Comparison of ENCODE assay signal across 21 cellular contexts in genomic region chr1:2880812-2881295, GRCh38.
A peak's percentile ranks its signal among the peaks of the same experiment; 100 is the strongest.
DNase-seq lines count a peak whose midpoint lies in the region; ATAC-seq, FAIRE-seq and TF ChIP-seq lines count a peak whose summit lies in the region.
"Had no signal": no experiment of that assay in that cellular context is flagged by ENCODE, and none has a peak within 500 bp of the region (broad histone marks: within the 10 kb centered on the region; RNA-seq: fewer than 3 reads in every experiment).

No MANE protein-coding gene starts in this region.

- no peak overlapping the region for H3K18ac ChIP-seq in mesenchymal stem cell (ENCODE audit: low read depth in 1 of 2, low read length in 2 of 2)
- no peak overlapping the region for H3K18ac ChIP-seq in neuronal stem cell (ENCODE audit: low read length)

- in situ Hi-C loops in HepG2 (cut with HindIII; ENCODE audit: extremely low pct_ligation_motif_present, low pct_unique_long_range_greater_than_20kb): no loop called here
- in situ Hi-C loops in mammary epithelial cell (cut with MboI; ENCODE audit: low sequenced_read_pairs in 2 of 2): no loop called here

- dilution Hi-C loops in mammary epithelial cell (cut with HindIII; ENCODE audit: low sequenced_read_pairs): loop anchor here (5.0 to 10.0 kb wide), 5 partner anchors 46 to 524 kb away; no protein-coding TSS in a partner anchor

- H3K14ac ChIP-seq in mesenchymal stem cell (ENCODE audit: low read length in 2 of 2) (no peak overlapping the region), neuronal stem cell (ENCODE audit: low read length) (no peak overlapping the region)

- H3K4ac ChIP-seq in mesenchymal stem cell (ENCODE audit: low read depth in 1 of 2, low read length in 2 of 2): no peak overlapping the region
- H3K4ac ChIP-seq in neuronal stem cell (ENCODE audit: low read length): no peak overlapping the region

- no peaks in the 10 kb centered on the region for H3K9me3 ChIP-seq in HepG2 (ENCODE audit: low read length)
- H3K9me3 ChIP-seq in right lobe of liver: no peaks in the 10 kb centered on the region
- no peaks in the 10 kb centered on the region for H3K9me3 ChIP-seq in mesenchymal stem cell (ENCODE audit: control insufficient read depth, low read length)
- peaks cover 0 to 1% of the 10 kb centered on the region in 2 donors for H3K9me3 ChIP-seq in neuronal stem cell (replicated peaks in 1 of 2; ENCODE audit: control insufficient read depth in 2 of 2, insufficient read depth in 1 of 2, low read depth in 1 of 2, low read length in 2 of 2)
- H3K9me3 ChIP-seq in mammary epithelial cell (replicated peaks; ENCODE audit: insufficient read depth, low read length): peaks cover 51% of the 10 kb centered on the region
- H3K9me3 ChIP-seq: A549; BLaER1 treated with 17β-estradiol and CSF1 and Interleukin-3, amounts not matched to agents 10 nM and 100 nM; Caco-2 had no signal

- intact Hi-C loops in HepG2 (cut with micrococcal nuclease; ENCODE audit: unreplicated experiment): no loop called here
- intact Hi-C loops in right lobe of liver (cut with DNase I): no loop called here
- intact Hi-C loops in mammary epithelial cell (cut with micrococcal nuclease): no loop called here

- H4K20me1 ChIP-seq in HepG2 (ENCODE audit: insufficient read depth, low read length) (no peaks in the 10 kb centered on the region), mammary epithelial cell (ENCODE audit: insufficient read depth, low read length) (no peaks in the 10 kb centered on the region)

- H4K8ac ChIP-seq in mesenchymal stem cell (ENCODE audit: low read length) (no peak overlapping the region), neuronal stem cell (ENCODE audit: low read depth, low read length) (no peak overlapping the region)

- TF ChIP-seq EP300 in HepG2 (IDR thresholded peaks at IDR 0.05; ENCODE audit: low read depth in 2 of 2, low read length in 2 of 2) (no peak), HepG2 (CRISPR knock-in tag; IDR thresholded peaks at IDR 0.05; ENCODE audit: borderline replicate concordance) (no peak)

- TF ChIP-seq POLR2A in HepG2 (IDR thresholded peaks at IDR 0.05; ENCODE audit: insufficient read depth in 1 of 2, low read depth in 2 of 2, low read length in 2 of 2) (no peak), right lobe of liver (IDR thresholded peaks at IDR 0.05) (no peak)

- CTCF ChIA-PET in HepG2 (lab: Yijun Ruan, JAX; ENCODE audit: low intra/inter-chr PET ratio, low total read pairs) (no interaction called here), mammary epithelial cell (lab: Charles Lee; ENCODE audit: low non-redundant PET) (no interaction called here)

- no peak overlapping the region for H2AK5ac ChIP-seq in mesenchymal stem cell (ENCODE audit: low read length, severe bottlenecking)
- peak overlapping the region; percentile 53 for H2AK5ac ChIP-seq in neuronal stem cell (ENCODE audit: low read depth, low read length)

- WGBS in HepG2 (ENCODE audit: low lambda C conversion rate): 36% methylated on average over 8 of the region's 15 CpGs
- WGBS in right lobe of liver (ENCODE audit: insufficient coverage, low coverage, low lambda C conversion rate, missing lambda C conversion rate): 77% methylated on average over 10 of the region's 15 CpGs
- 88% methylated on average over 15 of the region's 15 CpGs for WGBS in mesenchymal stem cell
- no CpG with 5 or more reads among the region's 15 CpGs for WGBS in neuronal stem cell (ENCODE audit: extremely low coverage in 2 of 2, insufficient read length in 2 of 2, insufficient replicate concordance in 1 of 2), 2 donors
- WGBS in mammary epithelial cell (ENCODE audit: low coverage, missing lambda C conversion rate): 75% methylated on average over 15 of the region's 15 CpGs

- peak overlapping the region; percentile 70 for H4K91ac ChIP-seq in mesenchymal stem cell (ENCODE audit: low read length)
- no peak overlapping the region for H4K91ac ChIP-seq in neuronal stem cell (ENCODE audit: low read depth, low read length, poor library complexity)

- no peak overlapping the region for H3K23ac ChIP-seq in mesenchymal stem cell (ENCODE audit: low read length in 2 of 2)
- no peak overlapping the region for H3K23ac ChIP-seq in neuronal stem cell (ENCODE audit: low read depth, low read length, poor library complexity)

- no peak for TF ChIP-seq RAD21 in HepG2 (CRISPR knock-in tag; IDR thresholded peaks at IDR 0.05)

- ATAC-seq in HepG2 (no peak), right lobe of liver (no peak)
- ATAC-seq: CD8-positive, alpha-beta T cell had no signal

- POLR2A ChIA-PET in HepG2 (lab: Yijun Ruan, JAX): no interaction called here

- no peaks in the 10 kb centered on the region for H3K4me1 ChIP-seq in HepG2 (ENCODE audit: insufficient read depth, low read length)
- no peaks in the 10 kb centered on the region for H3K4me1 ChIP-seq in right lobe of liver
- H3K4me1 ChIP-seq in mesenchymal stem cell (ENCODE audit: control insufficient read depth, insufficient read depth, low read depth, low read length): no peaks in the 10 kb centered on the region
- peaks cover 0 to 3% of the 10 kb centered on the region in 2 donors for H3K4me1 ChIP-seq in neuronal stem cell (ENCODE audit: control insufficient read depth in 2 of 2, insufficient read depth in 1 of 2, low read depth in 1 of 2, low read length in 2 of 2)
- no peaks in the 10 kb centered on the region for H3K4me1 ChIP-seq in mammary epithelial cell (ENCODE audit: insufficient read depth, low read length)
- H3K4me1 ChIP-seq: A549, Caco-2 had no signal

- BruUV-seq in HepG2 (replicated peaks; lab: Mats Ljungman, UMichigan) (no TSS peak), mammary epithelial cell (replicated peaks; lab: Mats Ljungman, UMichigan) (no TSS peak)

- H3K36me3 ChIP-seq in HepG2 (replicated peaks in 1 of 2; ENCODE audit: control insufficient read depth in 1 of 2, insufficient read depth in 2 of 2, low read length in 2 of 2): no peaks in the 10 kb centered on the region
- no peaks in the 10 kb centered on the region for H3K36me3 ChIP-seq in right lobe of liver
- no peaks in the 10 kb centered on the region for H3K36me3 ChIP-seq in mesenchymal stem cell (ENCODE audit: control insufficient read depth in 1 of 2, insufficient read depth in 2 of 2, low read depth in 1 of 2, low read length in 2 of 2)
- no peaks in the 10 kb centered on the region for H3K36me3 ChIP-seq in neuronal stem cell (replicated peaks in 1 of 2; ENCODE audit: control insufficient read depth in 2 of 2, insufficient read depth in 2 of 2, low read length in 2 of 2)
- H3K36me3 ChIP-seq in mammary epithelial cell (ENCODE audit: insufficient read depth, low read length): no peaks in the 10 kb centered on the region
- H3K36me3 ChIP-seq: BLaER1 treated with 17β-estradiol and CSF1 and Interleukin-3, amounts not matched to agents 10 nM and 100 nM had no signal

- H3K27ac ChIP-seq in HepG2 (ENCODE audit: extremely low read length, insufficient read depth, low read length): no peak overlapping the region
- H3K27ac ChIP-seq in right lobe of liver: no peak overlapping the region
- H3K27ac ChIP-seq in mesenchymal stem cell (ENCODE audit: low read length, poor library complexity, severe bottlenecking): no peak overlapping the region
- no peak overlapping the region for H3K27ac ChIP-seq in neuronal stem cell (replicated peaks; ENCODE audit: low read length)
- no peak overlapping the region for H3K27ac ChIP-seq in mammary epithelial cell (ENCODE audit: insufficient read depth, low read depth, low read length)
- H3K27ac ChIP-seq: 22Rv1; A549; BLaER1 treated with 17β-estradiol and CSF1 and Interleukin-3, amounts not matched to agents 10 nM and 100 nM; C4-2B had no signal

- TF ChIP-seq CTCF in HepG2 (CRISPR knock-in tag; IDR thresholded peaks at IDR 0.05) (no peak), right lobe of liver (IDR thresholded peaks at IDR 0.05) (no peak), mammary epithelial cell (conservative IDR thresholded peaks at IDR 0.05 in 1 of 2, IDR thresholded peaks at IDR 0.05 in 1 of 2; ENCODE audit: extremely low read depth in 1 of 2, insufficient read depth in 1 of 2, low read depth in 1 of 2, low read length in 2 of 2) (no peak)

- H3K27me3 ChIP-seq in HepG2 (ENCODE audit: control insufficient read depth in 1 of 2, insufficient read depth in 2 of 2, low read length in 2 of 2) (peaks cover 36 to 87% of the 10 kb centered on the region in 2 experiments), right lobe of liver (no peaks in the 10 kb centered on the region), mesenchymal stem cell (ENCODE audit: control insufficient read depth in 1 of 2, insufficient read depth in 1 of 2, low read length in 2 of 2) (peaks cover 0 to 16% of the 10 kb centered on the region in 2 experiments), neuronal stem cell (ENCODE audit: control insufficient read depth in 3 of 3, insufficient read depth in 3 of 3, low read depth in 1 of 3, low read length in 3 of 3) (peaks cover 0 to 92% (median 0%) of the 10 kb centered on the region in 3 experiments), mammary epithelial cell (ENCODE audit: insufficient read depth, low read length) (no peaks in the 10 kb centered on the region)

- no peak for FAIRE-seq in HepG2 (lab: Jason Lieb, UNC)
- FAIRE-seq: A549, D721Med, G401.6, GM12891, GM19239 had no signal

- no peak overlapping the region for H3K4me3 ChIP-seq in HepG2 (replicated peaks in 1 of 3; ENCODE audit: insufficient read depth in 1 of 3, low read depth in 2 of 3, low read length in 3 of 3)
- H3K4me3 ChIP-seq in right lobe of liver: no peak overlapping the region
- H3K4me3 ChIP-seq in mesenchymal stem cell (ENCODE audit: insufficient read depth in 1 of 2, low read depth in 1 of 2, low read length in 2 of 2): no peak overlapping the region
- H3K4me3 ChIP-seq in neuronal stem cell (ENCODE audit: low read length in 2 of 2): peak overlapping the region in 1 of 2 donors; percentile 6
- no peak overlapping the region for H3K4me3 ChIP-seq in mammary epithelial cell (replicated peaks in 1 of 3; ENCODE audit: insufficient read depth in 1 of 3, low read depth in 2 of 3, low read length in 3 of 3)
- H3K4me3 ChIP-seq: A549; BLaER1 treated with 17β-estradiol and CSF1 and Interleukin-3, amounts not matched to agents 10 nM and 100 nM had no signal

- H2BK5ac ChIP-seq in mesenchymal stem cell (ENCODE audit: low read depth, low read length, poor library complexity, severe bottlenecking) (no peak overlapping the region), neuronal stem cell (ENCODE audit: low read length) (no peak overlapping the region)

- no peak overlapping the region for H2BK12ac ChIP-seq in mesenchymal stem cell (ENCODE audit: low read length in 2 of 2)
- no peak overlapping the region for H2BK12ac ChIP-seq in neuronal stem cell (ENCODE audit: low read length)

- DNase-seq in HepG2 (ENCODE audit: low spot score) (no peak), right lobe of liver (no peak), mesenchymal stem cell (no peak), neuronal stem cell (ENCODE audit: low spot score) (no peak), activated gamma-delta T cell (lab: John Stamatoyannopoulos, UW) (no peak), mammary epithelial cell (no peak)
- DNase-seq: AML-193; Caco-2; Calu3; CD4-positive, alpha-beta T cell; CD8-positive, alpha-beta T cell; DMS79 treated with DMSO at 0.1 percent for 48 hours; GF-D8 had no signal

- H2AFZ ChIP-seq in HepG2 (ENCODE audit: low read length): no peak overlapping the region
- H2AFZ ChIP-seq in mesenchymal stem cell (ENCODE audit: low read depth, low read length): no peak overlapping the region
- H2AFZ ChIP-seq in neuronal stem cell (ENCODE audit: low read length): no peak overlapping the region
- no peak overlapping the region for H2AFZ ChIP-seq in mammary epithelial cell (ENCODE audit: low read depth, low read length)

- H3K9ac ChIP-seq in HepG2 (ENCODE audit: insufficient read depth, low read depth, low read length): no peak overlapping the region
- no peak overlapping the region for H3K9ac ChIP-seq in mesenchymal stem cell (ENCODE audit: low read length)
- H3K9ac ChIP-seq in neuronal stem cell (ENCODE audit: low read depth, low read length, poor library complexity): no peak overlapping the region
- H3K9ac ChIP-seq in mammary epithelial cell (ENCODE audit: insufficient read depth, low read length): no peak overlapping the region
- H3K9ac ChIP-seq: BLaER1 treated with 17β-estradiol and CSF1 and Interleukin-3, amounts not matched to agents 10 nM and 100 nM had no signal

- no peak overlapping the region for H2BK120ac ChIP-seq in mesenchymal stem cell (ENCODE audit: low read depth, low read length)
- no peak overlapping the region for H2BK120ac ChIP-seq in neuronal stem cell (ENCODE audit: low read depth, low read length)

- H3K79me1 ChIP-seq in mesenchymal stem cell (replicated peaks; ENCODE audit: low read length, poor library complexity, severe bottlenecking) (no peaks in the 10 kb centered on the region), neuronal stem cell (ENCODE audit: low read depth, low read length) (peaks cover 1% of the 10 kb centered on the region)

- H3K79me2 ChIP-seq in HepG2 (ENCODE audit: insufficient read depth, low read length): no peaks in the 10 kb centered on the region
- H3K79me2 ChIP-seq in mammary epithelial cell (ENCODE audit: insufficient read depth, low read length): no peaks in the 10 kb centered on the region

- H2BK15ac ChIP-seq in mesenchymal stem cell (ENCODE audit: low read depth, poor library complexity, severe bottlenecking) (no peak overlapping the region), neuronal stem cell (ENCODE audit: low read length) (no peak overlapping the region)

- H3K4me2 ChIP-seq in HepG2 (ENCODE audit: low read depth, low read length) (no peak overlapping the region), mesenchymal stem cell (ENCODE audit: low read length, poor library complexity, severe bottlenecking) (no peak overlapping the region), neuronal stem cell (ENCODE audit: insufficient read depth, low read length, poor library complexity, severe bottlenecking) (no peak overlapping the region), mammary epithelial cell (ENCODE audit: insufficient read depth, low read depth, low read length) (no peak overlapping the region)
- H3K4me2 ChIP-seq: A549; BLaER1 treated with 17β-estradiol and CSF1 and Interleukin-3, amounts not matched to agents 10 nM and 100 nM had no signal
